Comparison of ENCODE assay signal across 8 cellular contexts in genomic region chr3:53347261-53348064, GRCh38. TPM values are rescaled to one million over a fixed set of nuclear protein-coding genes. Genes with fewer than 3 reads are reported as not detected.
DNase-seq lines count a peak whose midpoint lies in the region; TF ChIP-seq lines count a peak whose summit lies in the region.

TSS of gene DCP1A (minus strand) at chr3:53347543. CDS start at chr3:53347517, 26 bp downstream.

- H4K5ac ChIP-seq in H9 (ENCODE audit: insufficient read length, low read depth, low read length), result peak within 1 kb of the TSS; percentile 7

- no peak within 1 kb of the TSS for H4K8ac ChIP-seq in H9 (replicated peaks; ENCODE audit: insufficient read length, low read depth, low read length)

- peaks cover 21% of the 10 kb centered on the region for H3F3A ChIP-seq in neural progenitor cell (ENCODE audit: low read depth)

- no peak within 1 kb of the TSS for H3K23ac ChIP-seq in H9 (ENCODE audit: insufficient read length, low read depth, low read length)

- H3K27me3 Mint-ChIP-seq in H9 (ENCODE audit: low read depth) (no peaks in the 10 kb centered on the region), neural progenitor cell (ENCODE audit: insufficient read depth, low read depth) (peaks cover 2% of the 10 kb centered on the region)

- no peak within 1 kb of the TSS for H2BK15ac ChIP-seq in H9 (ENCODE audit: low read depth, low read length)

- no peak within 1 kb of the TSS for H3T11ph ChIP-seq in H9 (ENCODE audit: low read length)

- H3K4me2 ChIP-seq in H9 (ENCODE audit: insufficient read depth, insufficient read length, low read length) (peak within 1 kb of the TSS; percentile 82), neural progenitor cell (peak within 1 kb of the TSS; percentile 82)

- H3K23me2 ChIP-seq in H9 (ENCODE audit: insufficient read length, low read depth, low read length, poor library complexity, severe bottlenecking), result peaks cover 4% of the 10 kb centered on the region

- DNase-seq in G401 (ENCODE audit: low spot score) (peak; percentile 96), H9 (peak; percentile 98), MG63 (peak; percentile 90), SIG-M5 treated with dmso at 0.1 percent for 504 hours (lab: John Stamatoyannopoulos, UW; ENCODE audit: unreplicated experiment) (peak; percentile 95), activated gamma-delta T cell treated with Interleukin-2 at 50 U/mL for 16 hours (peak; percentile 93), foreskin fibroblast (peak; percentile 96 to 99), neural progenitor cell (ENCODE audit: low spot score) (peak; percentile 98), stromal cell of bone marrow (ENCODE audit: low read depth) (peak; percentile 93)

- H2BK120ac ChIP-seq in H9 (ENCODE audit: low read depth, low read length, poor library complexity, severe bottlenecking), result no peak within 1 kb of the TSS

- H3K27ac Mint-ChIP-seq in H9, result peak within 1 kb of the TSS; percentile 99
- peak within 1 kb of the TSS; percentile 99 for H3K27ac Mint-ChIP-seq in neural progenitor cell

- H2BK12ac ChIP-seq in H9 (ENCODE audit: insufficient read length, low read depth, low read length), result no peak within 1 kb of the TSS

- H2AK5ac ChIP-seq in H9 (ENCODE audit: insufficient read length, low read length), result no peak within 1 kb of the TSS

- H3K4me3 Mint-ChIP-seq in H9 (peak within 1 kb of the TSS; percentile 99 to 100), neural progenitor cell (peak within 1 kb of the TSS; percentile 100)

- H3K4me1 Mint-ChIP-seq in H9, result peaks cover 14 to 16% of the 10 kb centered on the region in 2 experiments
- H3K4me1 Mint-ChIP-seq in neural progenitor cell, result peaks cover 29% of the 10 kb centered on the region

- H3K56ac ChIP-seq in H9 (ENCODE audit: insufficient read length, low read depth, low read length), result no peak within 1 kb of the TSS

- H3K27me3 ChIP-seq in H9 (ENCODE audit: insufficient read depth, low read length) (no peaks in the 10 kb centered on the region), MG63 (no peaks in the 10 kb centered on the region), neural progenitor cell (no peaks in the 10 kb centered on the region)

- no CpG with 5 or more reads among the region's 61 CpGs for WGBS in H9 (ENCODE audit: extremely low coverage, insufficient read length, low lambda C conversion rate)

- H3K36me3 Mint-ChIP-seq in H9 (ENCODE audit: insufficient read depth in 1 of 3, low read depth in 3 of 3) (peaks cover 12 to 21% (median 19%) of the 10 kb centered on the region in 3 experiments; a peak in 6 of 7 replicates), neural progenitor cell (peaks cover 6% of the 10 kb centered on the region)

- H3K14ac ChIP-seq in H9 (ENCODE audit: insufficient read depth, low read length), result peak within 1 kb of the TSS; percentile 93

- no peak within 1 kb of the TSS for H2BK5ac ChIP-seq in H9 (ENCODE audit: insufficient read length, low read length)

- H3K4me3 ChIP-seq in MG63, result peak within 1 kb of the TSS; percentile 91
- peak within 1 kb of the TSS; percentile 64 to 97 for H3K4me3 ChIP-seq in foreskin fibroblast (ENCODE audit: low read depth in 1 of 2, low read length in 2 of 2)
- peak within 1 kb of the TSS; percentile 79 for H3K4me3 ChIP-seq in neural progenitor cell

- TF ChIP-seq CTCF in H9 (conservative IDR thresholded peaks at IDR 0.05) (no peak; the same call in 2 of the 3 replicates), foreskin fibroblast (IDR thresholded peaks at IDR 0.05; ENCODE audit: low read depth, low read length) (no peak), neural progenitor cell (IDR thresholded peaks at IDR 0.05) (peak; percentile 13)

- H3K9me3 ChIP-seq in H9 (ENCODE audit: control insufficient read depth, low read depth, low read length), result no peaks in the 10 kb centered on the region
- H3K9me3 ChIP-seq in MG63, result no peaks in the 10 kb centered on the region
- no peaks in the 10 kb centered on the region for H3K9me3 ChIP-seq in neural progenitor cell (ENCODE audit: low read depth)

- peaks cover 3% of the 10 kb centered on the region for H3K79me2 ChIP-seq in H9 (ENCODE audit: insufficient read depth, low read length)
- H3K79me2 ChIP-seq in neural progenitor cell (ENCODE audit: low read depth), result peaks cover 48% of the 10 kb centered on the region

- H3K9me3 Mint-ChIP-seq in H9 (no peaks in the 10 kb centered on the region), neural progenitor cell (no peaks in the 10 kb centered on the region)

- H3K18ac ChIP-seq in H9 (ENCODE audit: insufficient read length, low read depth, low read length), result peak within 1 kb of the TSS; percentile 90

- in situ Hi-C loops in G401 (cut with HindIII; ENCODE audit: low sequenced_read_pairs), result no loop called here

- H2BK20ac ChIP-seq in H9 (ENCODE audit: low read depth, low read length, poor library complexity, severe bottlenecking), result no peak within 1 kb of the TSS

- no peaks in the 10 kb centered on the region for H4K20me1 ChIP-seq in H9 (ENCODE audit: control insufficient read depth, insufficient read depth, insufficient read length)
- H4K20me1 ChIP-seq in neural progenitor cell (ENCODE audit: low read depth), result peaks cover 20% of the 10 kb centered on the region

- H3K36me3 ChIP-seq in MG63 (peaks cover 7% of the 10 kb centered on the region), neural progenitor cell (no peaks in the 10 kb centered on the region)

- H2AFZ ChIP-seq in H9 (ENCODE audit: low read length) (peak within 1 kb of the TSS; percentile 79), neural progenitor cell (replicated peaks) (peak within 1 kb of the TSS; percentile 89)

- H3K79me1 ChIP-seq in H9 (ENCODE audit: insufficient read depth, low read depth, low read length, poor library complexity, severe bottlenecking), result no peaks in the 10 kb centered on the region

- H4K91ac ChIP-seq in H9 (ENCODE audit: insufficient read length, low read depth, low read length), result no peak within 1 kb of the TSS

- H3K4me1 ChIP-seq in H9 (ENCODE audit: insufficient read depth, low read length) (no peaks in the 10 kb centered on the region), neural progenitor cell (peaks cover 15% of the 10 kb centered on the region)

- H3K9ac ChIP-seq in H9 (ENCODE audit: extremely low read depth, insufficient read length, low read length), result peak within 1 kb of the TSS; percentile 94
- H3K9ac ChIP-seq in neural progenitor cell, result peak within 1 kb of the TSS; percentile 91

- H3K27ac ChIP-seq in H9 (ENCODE audit: insufficient read length, low read depth, low read length), result peak within 1 kb of the TSS; percentile 34
- H3K27ac ChIP-seq in neural progenitor cell, result peak within 1 kb of the TSS; percentile 91

- no peak within 1 kb of the TSS for H3K4ac ChIP-seq in H9 (ENCODE audit: low read depth, low read length)

RNA-seq across cellular contexts. Expression of gene DCP1A, which starts in this region (rescaled TPM):
- 17.8 and 29.8 TPM in 2 replicates for total RNA-seq in G401 (2014; rRNA removed; shearing (Covaris generic))
- total RNA-seq in H9 (2021) (17.2 and 17.8 TPM in 2 replicates), neural progenitor cell (ENCODE audit: low replicate concordance) (21.6 and 24.1 TPM in 2 replicates)
- total RNA-seq in MG63 (2014; rRNA removed; shearing (Covaris generic); ENCODE audit: low replicate concordance), result 4.4 and 5.9 TPM in 2 replicates

Comparison
In these comparisons a context has a peak if more than half of its experiments do, and no peak if none do; other contexts are left out.
1. Peak in every context shown above with its lines: DNase-seq, H3K4me3 ChIP-seq and H3K27ac ChIP-seq.